9 cellular contexts compared by ENCODE assay signal in genomic region chr20:57388953-57389694, GRCh38. TPM values are rescaled to one million over a fixed set of nuclear protein-coding genes. Genes with fewer than 3 reads are reported as not detected.
A peak's percentile ranks its signal among the peaks of the same experiment; 100 is the strongest.
DNase-seq lines count a peak whose midpoint lies in the region; ATAC-seq and TF ChIP-seq lines count a peak whose summit lies in the region.
"Had no signal": no experiment of that assay in that cellular context is flagged by ENCODE, and none has a peak within 500 bp of the region (broad histone marks: within the 10 kb centered on the region; RNA-seq: fewer than 3 reads in every experiment).

No MANE protein-coding gene starts in this region.

- intact Hi-C loops in aorta (cut with DNase I), result loop anchor here (5.0 to 10.0 kb wide), 2 partner anchors 203 to 206 kb away; no protein-coding TSS in a partner anchor

- ATAC-seq in omental fat pad (ENCODE audit: low FRiP score), result peak; percentile 53
- ATAC-seq in aorta (ENCODE audit: low FRiP score), result peak; percentile 87
- no peak for ATAC-seq in GM18520 (IDR thresholded peaks at IDR 0.05; ENCODE audit: unreplicated experiment)

- H3K4me3 ChIP-seq in H7 (ENCODE audit: insufficient read depth, low read depth, low read length), result peak overlapping the region; percentile 47
- H3K4me3 ChIP-seq in NT2/D1 (ENCODE audit: insufficient read length, low read depth), result peak overlapping the region; percentile 66
- H3K4me3 ChIP-seq in aorta (ENCODE audit: low read length in 2 of 2), result no peak overlapping the region

- no peak overlapping the region for H3K27ac ChIP-seq in aorta (ENCODE audit: low read depth in 1 of 2, low read length in 2 of 2)

- H3K9ac ChIP-seq in NT2/D1 (ENCODE audit: insufficient read length, low read depth), result peak overlapping the region; percentile 94

- H3K36me3 ChIP-seq in H7 (replicated peaks; ENCODE audit: control insufficient read depth, insufficient read depth, low read length) (peaks cover 9% of the 10 kb centered on the region), NT2/D1 (ENCODE audit: insufficient read depth, insufficient read length, low read length) (peaks cover 47% of the 10 kb centered on the region), aorta (ENCODE audit: control insufficient read depth in 1 of 2, insufficient read depth in 2 of 2, low read length in 1 of 2) (no peaks in the 10 kb centered on the region)

- H3K27me3 ChIP-seq in H7 (ENCODE audit: control insufficient read depth, insufficient read depth, low read length) (no peaks in the 10 kb centered on the region), NT2/D1 (ENCODE audit: insufficient read depth, insufficient read length) (peaks cover 13% of the 10 kb centered on the region), aorta (ENCODE audit: control insufficient read depth in 1 of 2, insufficient read depth in 2 of 2, low read length in 1 of 2) (no peaks in the 10 kb centered on the region)

- DNase-seq in CMK (ENCODE audit: low read depth) (peak; percentile 56), H7 (peak; percentile 95), NT2/D1 (ENCODE audit: low read depth, low spot score) (no peak), glomerular visceral epithelial cell (ENCODE audit: extremely low spot score) (peak; percentile 53), omental fat pad (ENCODE audit: low spot score) (no peak), aorta (peak; percentile 90 to 91)
- peak in 3 of 4 experiments; percentile 39 to 64 (median 57) for DNase-seq in activated naive CD4-positive, alpha-beta T cell (lab: John Stamatoyannopoulos, UW)

- WGBS in aorta, 2 donors, result 5 to 6% methylated on average over 50 to 57 of the region's 57 CpGs

- TF ChIP-seq CTCF in omental fat pad (IDR thresholded peaks at IDR 0.05), result no peak

- H3K4me1 ChIP-seq in NT2/D1 (ENCODE audit: insufficient read depth, insufficient read length), result peaks cover 17% of the 10 kb centered on the region
- H3K4me1 ChIP-seq in aorta (ENCODE audit: control insufficient read depth in 1 of 2, insufficient read depth in 2 of 2, low read length in 2 of 2), result no peaks in the 10 kb centered on the region

- H3K9me3 ChIP-seq in NT2/D1 (ENCODE audit: insufficient read depth, low read length), result no peaks in the 10 kb centered on the region
- no peaks in the 10 kb centered on the region for H3K9me3 ChIP-seq in aorta (ENCODE audit: control insufficient read depth, low read length)

RNA-seq across cellular contexts. Expression of gene RBM38, which starts 2.1 kb away (rescaled TPM):
- total RNA-seq in H7 (2014; rRNA removed; shearing (Covaris generic)), result 75.6 and 91.7 TPM in 2 replicates
- 10 to 100 TPM in 3 of 4 donors, 1 to 10 TPM in 1; 4.6 to 18.0 (median 10.6) TPM for total RNA-seq in omental fat pad
- 10 to 100 TPM; 19.3 to 20.7 TPM for total RNA-seq in aorta
- 10 to 100 TPM in 1 of 2 donors, 1 to 10 TPM in 1; 7.3 to 14.7 TPM for polyA plus RNA-seq in aorta

RNA-seq across cellular contexts. Expression of gene RAE1, which starts 38.1 kb away (rescaled TPM):
- total RNA-seq in H7 (2014; rRNA removed; shearing (Covaris generic)), result 48.2 and 53.2 TPM in 2 replicates
- total RNA-seq in omental fat pad (10 to 100 TPM; 13.9 to 32.9 (median 17.2) TPM), aorta (10 to 100 TPM; 11.6 to 19.4 TPM)
- polyA plus RNA-seq in aorta, result 1 to 10 TPM; 3.6 to 9.9 TPM

RNA-seq across cellular contexts. Expression of gene SPO11, which starts 59.5 kb away (rescaled TPM):
- total RNA-seq in H7 (2014; rRNA removed; shearing (Covaris generic)), result not detected in 2 replicates
- total RNA-seq in omental fat pad, result not detected
- not detected for total RNA-seq in aorta
- polyA plus RNA-seq in aorta, result not detected
- total RNA-seq: RPMI7951 had no signal

Comparison
In these comparisons a context has a peak if more than half of its experiments do, and no peak if none do; other contexts are left out.
1. DNase-seq: peak in CMK (single experiment), H7 (single experiment), activated naive CD4-positive, alpha-beta T cell (3 of 4), glomerular visceral epithelial cell (single experiment) and aorta (2 of 2); none in NT2/D1 (single experiment) and omental fat pad (single experiment).
2. H3K4me3 ChIP-seq: peak in H7 (single experiment) and NT2/D1 (single experiment); none in aorta (0 of 2).